11 cellular contexts compared by ENCODE assay signal in the genomic region with DNA sequence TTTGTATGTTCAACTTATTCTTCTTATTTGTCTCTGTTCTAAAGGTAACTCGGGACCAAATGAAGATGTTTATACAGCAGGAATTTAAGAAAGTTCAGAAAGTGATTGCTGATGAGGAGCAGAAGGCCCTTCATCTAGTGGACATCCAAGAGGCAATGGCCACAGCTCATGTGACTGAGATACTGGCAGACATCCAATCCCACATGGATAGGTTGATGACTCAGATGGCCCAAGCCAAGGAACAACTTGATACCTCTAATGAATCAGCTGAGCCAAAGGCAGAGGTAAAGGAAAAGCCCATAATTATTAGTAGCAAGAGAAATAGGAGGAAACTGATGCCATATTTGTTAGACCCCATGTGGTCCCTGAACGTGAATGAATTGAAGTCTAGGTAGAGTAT.
A peak's percentile ranks its signal among the peaks of the same experiment; 100 is the strongest.
DNase-seq lines count a peak whose midpoint lies in the region; ATAC-seq and TF ChIP-seq lines count a peak whose summit lies in the region.
"Had no signal": no experiment of that assay in that cellular context is flagged by ENCODE, and none has a peak within 500 bp of the region (broad histone marks: within the 10 kb centered on the region; RNA-seq: fewer than 3 reads in every experiment).

No MANE protein-coding gene starts in this region.

- H2BK120ac ChIP-seq in IMR-90 (ENCODE audit: low read depth, low read length): no peak overlapping the region

- no peak for TF ChIP-seq CTCF in IMR-90 (conservative IDR thresholded peaks at IDR 0.05; ENCODE audit: low read depth, low read length)

- no peak overlapping the region for H3K18ac ChIP-seq in IMR-90 (ENCODE audit: low read depth, low read length)

- no peak overlapping the region for H2AFZ ChIP-seq in IMR-90 (replicated peaks; ENCODE audit: low read length, poor library complexity)

- TF ChIP-seq RAD21 in IMR-90 (IDR thresholded peaks at IDR 0.05; ENCODE audit: low read length): no peak

- no peak overlapping the region for H2AK5ac ChIP-seq in IMR-90 (ENCODE audit: low read depth, low read length)

- no CpG with 5 or more reads among the region's 2 CpGs for WGBS in IMR-90 (ENCODE audit: extremely low coverage in 2 of 2, insufficient read length in 1 of 2), 2 experiments

- no peak overlapping the region for H3K56ac ChIP-seq in IMR-90 (ENCODE audit: extremely low read depth, insufficient read depth, low read length)

- dilution Hi-C loops in IMR-90 (cut with HindIII; ENCODE audit: low sequenced_read_pairs, unreplicated experiment): no loop called here

- H3K23ac ChIP-seq in IMR-90 (ENCODE audit: low read depth, low read length): no peak overlapping the region

- ATAC-seq in IMR-90 (ENCODE audit: low read depth): peak; percentile 40; the same call in 1 of the 2 replicates

- intact Hi-C loops in IMR-90 (cut with micrococcal nuclease): loop anchor here (10.0 kb wide), 1 partner anchor 101 kb away; no protein-coding TSS in a partner anchor

- no peak overlapping the region for H2BK5ac ChIP-seq in IMR-90 (ENCODE audit: low read depth, low read length, poor library complexity, severe bottlenecking)

- H3K14ac ChIP-seq in IMR-90 (replicated peaks; ENCODE audit: low read depth, low read length): no peak overlapping the region

- no peaks in the 10 kb centered on the region for H3K4me1 ChIP-seq in IMR-90 (ENCODE audit: control insufficient read depth, insufficient read depth, low read length)

- in situ Hi-C loops in IMR-90 (cut with MboI; ENCODE audit: low sequenced_read_pairs): no loop called here

- no peak overlapping the region for H3K4me2 ChIP-seq in IMR-90 (ENCODE audit: low read depth, low read length)

- H4K8ac ChIP-seq in IMR-90 (ENCODE audit: low read depth in 2 of 2, low read length in 2 of 2): no peak overlapping the region

- no peak overlapping the region for H3K9ac ChIP-seq in IMR-90 (ENCODE audit: low read depth, low read length)

- no peak overlapping the region for H3K27ac ChIP-seq in IMR-90 (ENCODE audit: insufficient read depth, low read length)
- H3K27ac ChIP-seq: dorsolateral prefrontal cortex had no signal

- H4K5ac ChIP-seq in IMR-90 (ENCODE audit: low read depth, low read length): no peak overlapping the region

- H2AK9ac ChIP-seq in IMR-90 (replicated peaks; ENCODE audit: low read depth, low read length, poor library complexity): no peak overlapping the region

- H3K36me3 ChIP-seq in IMR-90 (ENCODE audit: control insufficient read depth, insufficient read depth, low read length): peaks cover 12% of the 10 kb centered on the region

- H2BK15ac ChIP-seq in IMR-90 (ENCODE audit: low read depth, low read length): no peak overlapping the region

- no peak overlapping the region for H3K4me3 ChIP-seq in IMR-90 (ENCODE audit: insufficient read depth, low read depth, low read length)
- H3K4me3 ChIP-seq: dorsolateral prefrontal cortex had no signal

- BruUV-seq in IMR-90 (replicated peaks; lab: Mats Ljungman, UMichigan): no TSS peak

- DNase-seq in Daoy (ENCODE audit: low read depth) (peak; percentile 73), IMR-90 (peak; percentile 88), astrocyte of the hippocampus (ENCODE audit: low read depth, low spot score) (peak; percentile 82), kidney tubule cell (ENCODE audit: low spot score) (peak; percentile 86), COR-L47 (lab: John Stamatoyannopoulos, UW) (no peak), NCI-H2081 treated with DMSO at 0.1 percent for 48 hours (lab: John Stamatoyannopoulos, UW) (no peak), NOMO-1 treated with dmso at 0.1 percent for 144 hours (lab: John Stamatoyannopoulos, UW; ENCODE audit: unreplicated experiment) (no peak)
- DNase-seq in activated naive CD4-positive, alpha-beta T cell (lab: John Stamatoyannopoulos, UW): no peak
- DNase-seq: CD4-positive, alpha-beta T cell; dorsolateral prefrontal cortex; NCI-H2107 had no signal

- POLR2A ChIA-PET in IMR-90 (lab: Charles Lee; ENCODE audit: unreplicated experiment): no interaction called here

- no peak overlapping the region for H4K91ac ChIP-seq in IMR-90 (ENCODE audit: insufficient read depth, low read depth, low read length)

- CTCF ChIA-PET in IMR-90 (lab: Yijun Ruan, JAX): no interaction called here

- no peak overlapping the region for H2BK20ac ChIP-seq in IMR-90 (ENCODE audit: low read depth, low read length)

- H3K79me1 ChIP-seq in IMR-90 (ENCODE audit: low read depth in 1 of 2, low read length in 2 of 2): peaks cover 21 to 57% of the 10 kb centered on the region in 2 experiments

- peaks cover 28% of the 10 kb centered on the region; the same call in 1 of the 2 replicates for H4K20me1 ChIP-seq in IMR-90 (ENCODE audit: insufficient read depth, low read length)

- peaks cover 3% of the 10 kb centered on the region for H3K9me1 ChIP-seq in IMR-90 (ENCODE audit: insufficient read depth, low read length)

- H3K4ac ChIP-seq in IMR-90 (ENCODE audit: low read depth, low read length): no peak overlapping the region

- TF ChIP-seq POLR2A in IMR-90 (IDR thresholded peaks at IDR 0.05; ENCODE audit: low read depth, low read length): no peak

- peaks cover 2% of the 10 kb centered on the region; the same call in 1 of the 2 replicates for H3K9me3 ChIP-seq in IMR-90 (ENCODE audit: control insufficient read depth, insufficient read depth, low read length)

- H3K27me3 ChIP-seq in IMR-90 (ENCODE audit: control insufficient read depth, insufficient read depth, low read length): no peaks in the 10 kb centered on the region
- H3K27me3 ChIP-seq: dorsolateral prefrontal cortex had no signal

TF ChIP-seq in IMR-90, 13 proteins besides CTCF, POLR2A, EP300 and RAD21:
- TF ChIP-seq CEBPB (IDR thresholded peaks at IDR 0.05; ENCODE audit: low read depth, low read length): no peak
- TF ChIP-seq, protein P1, sequence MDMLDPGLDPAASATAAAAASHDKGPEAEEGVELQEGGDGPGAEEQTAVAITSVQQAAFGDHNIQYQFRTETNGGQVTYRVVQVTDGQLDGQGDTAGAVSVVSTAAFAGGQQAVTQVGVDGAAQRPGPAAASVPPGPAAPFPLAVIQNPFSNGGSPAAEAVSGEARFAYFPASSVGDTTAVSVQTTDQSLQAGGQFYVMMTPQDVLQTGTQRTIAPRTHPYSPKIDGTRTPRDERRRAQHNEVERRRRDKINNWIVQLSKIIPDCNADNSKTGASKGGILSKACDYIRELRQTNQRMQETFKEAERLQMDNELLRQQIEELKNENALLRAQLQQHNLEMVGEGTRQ (IDR thresholded peaks at IDR 0.05; ENCODE audit: low read depth, low read length): peak; percentile 73; the same call in 1 of the 2 replicates
- no peak for TF ChIP-seq SMC3 (IDR thresholded peaks at IDR 0.05; ENCODE audit: low read depth, low read length)
- TF ChIP-seq, protein P2, sequence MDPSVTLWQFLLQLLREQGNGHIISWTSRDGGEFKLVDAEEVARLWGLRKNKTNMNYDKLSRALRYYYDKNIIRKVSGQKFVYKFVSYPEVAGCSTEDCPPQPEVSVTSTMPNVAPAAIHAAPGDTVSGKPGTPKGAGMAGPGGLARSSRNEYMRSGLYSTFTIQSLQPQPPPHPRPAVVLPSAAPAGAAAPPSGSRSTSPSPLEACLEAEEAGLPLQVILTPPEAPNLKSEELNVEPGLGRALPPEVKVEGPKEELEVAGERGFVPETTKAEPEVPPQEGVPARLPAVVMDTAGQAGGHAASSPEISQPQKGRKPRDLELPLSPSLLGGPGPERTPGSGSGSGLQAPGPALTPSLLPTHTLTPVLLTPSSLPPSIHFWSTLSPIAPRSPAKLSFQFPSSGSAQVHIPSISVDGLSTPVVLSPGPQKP (IDR thresholded peaks at IDR 0.05; ENCODE audit: borderline replicate concordance, low read depth, low read length): no peak
- no peak for TF ChIP-seq RCOR1 (IDR thresholded peaks at IDR 0.05; ENCODE audit: insufficient replicate concordance, low read length)
- TF ChIP-seq CHD1 (IDR thresholded peaks at IDR 0.05; ENCODE audit: low read depth, low read length): no peak
- TF ChIP-seq BHLHE40 (IDR thresholded peaks at IDR 0.05; ENCODE audit: low read depth, low read length): peak; percentile 28; the same call in 1 of the 2 replicates
- TF ChIP-seq NFE2L2 (IDR thresholded peaks at IDR 0.05; ENCODE audit: low read depth, low read length): no peak

Comparison
In these comparisons a context has a peak if more than half of its experiments do, and no peak if none do; other contexts are left out.
1. DNase-seq: peak in Daoy (single experiment), IMR-90 (single experiment), astrocyte of the hippocampus (single experiment) and kidney tubule cell (single experiment); none in COR-L47 (single experiment), NCI-H2081 treated with DMSO at 0.1 percent for 48 hours (single experiment), activated naive CD4-positive, alpha-beta T cell (0 of 4) and NOMO-1 treated with dmso at 0.1 percent for 144 hours (single experiment).